Comparison of ENCODE assay signal across 10 cellular contexts in the genomic region with DNA sequence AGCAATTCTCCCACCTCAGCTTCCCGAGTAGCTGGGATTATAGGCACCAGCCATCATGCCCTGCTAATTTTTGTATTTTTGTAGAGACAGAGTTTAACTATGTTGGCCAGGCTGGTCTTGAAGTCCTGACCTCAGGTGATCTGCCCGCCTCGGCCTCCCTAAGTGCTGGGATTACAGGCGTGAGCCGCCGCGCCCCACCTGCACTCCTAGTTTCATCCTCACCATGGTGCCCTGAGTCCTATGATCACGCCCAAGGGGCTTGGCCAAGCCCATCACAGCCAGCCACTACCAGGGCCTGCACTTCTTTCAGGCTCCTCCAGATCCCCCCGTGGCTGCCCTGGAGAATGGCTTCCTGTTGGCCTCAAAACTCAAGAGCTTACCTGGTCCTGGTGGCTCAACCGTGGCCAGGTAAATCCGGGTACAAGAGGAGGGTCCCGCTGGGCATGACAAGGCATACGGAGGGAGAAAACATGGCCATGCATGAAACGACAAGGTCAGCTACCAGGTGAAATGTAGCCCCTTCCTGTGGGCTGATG. TPM values are rescaled to one million over a fixed set of nuclear protein-coding genes. Genes with fewer than 3 reads are reported as not detected.
DNase-seq lines count a peak whose midpoint lies in the region; ATAC-seq and TF ChIP-seq lines count a peak whose summit lies in the region.
"Had no signal": no experiment of that assay in that cellular context is flagged by ENCODE, and none has a peak within 500 bp of the region (broad histone marks: within the 10 kb centered on the region; RNA-seq: fewer than 3 reads in every experiment).

No MANE protein-coding gene starts in this region.

- H3K27me3 ChIP-seq in neuron (ENCODE audit: insufficient read depth, low read length) (no peaks in the 10 kb centered on the region), ovary (no peaks in the 10 kb centered on the region)

- H3K36me3 ChIP-seq in neuron (ENCODE audit: insufficient read depth, low read length) (no peaks in the 10 kb centered on the region), ovary (no peaks in the 10 kb centered on the region)

- H3K27ac Mint-ChIP-seq in CD14-positive monocyte, result no peak overlapping the region
- H3K27ac Mint-ChIP-seq in activated T-helper 17 cell treated with anti-CD3 and anti-CD28 coated beads, Interleukin-2, amount 50 U/mL, for 72 hours, result peak overlapping the region; percentile 6
- H3K27ac Mint-ChIP-seq: T-cell had no signal

- peaks cover 7% of the 10 kb centered on the region for H3K4me1 Mint-ChIP-seq in CD14-positive monocyte
- H3K4me1 Mint-ChIP-seq in activated T-helper 17 cell treated with anti-CD3 and anti-CD28 coated beads, Interleukin-2, amount 50 U/mL, for 72 hours, result peaks cover 4% of the 10 kb centered on the region

- H3K4me3 Mint-ChIP-seq in CD14-positive monocyte, result peak overlapping the region; percentile 31 to 69
- H3K4me3 Mint-ChIP-seq in activated T-helper 17 cell treated with anti-CD3 and anti-CD28 coated beads, Interleukin-2, amount 50 U/mL, for 72 hours, result no peak overlapping the region
- H3K4me3 Mint-ChIP-seq: CD4-positive, CD25-positive, alpha-beta regulatory T cell; T-cell had no signal

- DNase-seq in CD14-positive monocyte (ENCODE audit: low spot score), result no peak
- DNase-seq in ovary, result no peak
- DNase-seq in amniotic stem cell (lab: John Stamatoyannopoulos, UW), result no peak
- no peak for DNase-seq in 8988T
- DNase-seq: CD4-positive, CD25-positive, alpha-beta regulatory T cell; T-cell had no signal

- H3K36me3 Mint-ChIP-seq in CD14-positive monocyte, result peaks cover 0 to 3% of the 10 kb centered on the region in 2 donors
- H3K36me3 Mint-ChIP-seq in activated T-helper 17 cell treated with anti-CD3 and anti-CD28 coated beads, Interleukin-2, amount 50 U/mL, for 72 hours (ENCODE audit: low read depth), result no peaks in the 10 kb centered on the region
- H3K36me3 Mint-ChIP-seq: CD4-positive, CD25-positive, alpha-beta regulatory T cell; T-cell had no signal

- TF ChIP-seq POLR2A in ovary (IDR thresholded peaks at IDR 0.05), result no peak

- peak overlapping the region; percentile 37 for H3K4me3 ChIP-seq in neuron (ENCODE audit: low read length)
- no peak overlapping the region for H3K4me3 ChIP-seq in ovary

- H3K27ac ChIP-seq in ovary, result peak overlapping the region in 1 of 2 donors; percentile 49
- H3K27ac ChIP-seq: epithelial cell of prostate had no signal

- intact Hi-C loops in CD14-positive monocyte (cut with micrococcal nuclease), result no loop called here
- intact Hi-C loops in ovary (cut with DNase I), result loop anchor here in 1 of 4 donors (5.0 kb wide), 1 partner anchor 34 kb away; no protein-coding TSS in a partner anchor

- H3K4me1 ChIP-seq in neuron (ENCODE audit: insufficient read depth, low read length) (peaks cover 15% of the 10 kb centered on the region), ovary (ENCODE audit: insufficient read depth) (peaks cover 16% of the 10 kb centered on the region)

- H3K9me3 Mint-ChIP-seq in CD14-positive monocyte, result peaks cover 0 to 2% (median 0%) of the 10 kb centered on the region in 7 donors
- no peaks in the 10 kb centered on the region for H3K9me3 Mint-ChIP-seq in activated T-helper 17 cell treated with anti-CD3 and anti-CD28 coated beads, Interleukin-2, amount 50 U/mL, for 72 hours
- H3K9me3 Mint-ChIP-seq: CD4-positive, CD25-positive, alpha-beta regulatory T cell; T-cell had no signal

- no peak for TF ChIP-seq EP300 in ovary (IDR thresholded peaks at IDR 0.05)

- H3K9me3 ChIP-seq in neuron (ENCODE audit: low read length) (no peaks in the 10 kb centered on the region), ovary (no peaks in the 10 kb centered on the region)

- TF ChIP-seq CTCF in CD14-positive monocyte (IDR thresholded peaks at IDR 0.05) (no peak), ovary (IDR thresholded peaks at IDR 0.05) (no peak)

- WGBS in ovary, 3 donors, result 63 to 67% (median 67%) methylated on average over 14 of the region's 14 CpGs

- H3K27me3 Mint-ChIP-seq in CD14-positive monocyte (ENCODE audit: low read depth in 3 of 3), result peaks cover 28 to 34% (median 30%) of the 10 kb centered on the region in 3 donors
- H3K27me3 Mint-ChIP-seq in activated T-helper 17 cell treated with anti-CD3 and anti-CD28 coated beads, Interleukin-2, amount 50 U/mL, for 72 hours, result no peaks in the 10 kb centered on the region

- ATAC-seq in activated T-helper 17 cell treated with anti-CD3 and anti-CD28 coated beads, Interleukin-2, amount 50 U/mL, for 72 hours (replicated peaks), result no peak
- ATAC-seq: T-cell had no signal

- H2AFZ ChIP-seq in neuron (ENCODE audit: low read depth, low read length), result peak overlapping the region; percentile 60

RNA-seq across cellular contexts. Expression of a gene that starts 20.4 kb away (rescaled TPM):
- polyA plus RNA-seq in CD14-positive monocyte (under 1 TPM; 0.16 to 0.71 TPM), ovary (10 to 100 TPM in 1 of 2 donors, 1 to 10 TPM in 1; 2.1 to 14.0 TPM)
- 10 to 100 TPM; 14.5 to 27.2 TPM for total RNA-seq in activated T-helper 17 cell treated with anti-CD3 and anti-CD28 coated beads, Interleukin-2, amount 50 U/mL, for 72 hours
- total RNA-seq in ovary, result 10 to 100 TPM in 5 of 7 donors, 1 to 10 TPM in 2; 3.7 to 23.7 (median 18.3) TPM

RNA-seq across cellular contexts. Expression of a gene that starts 22.6 kb away (rescaled TPM):
- polyA plus RNA-seq in CD14-positive monocyte (not detected), ovary (10 to 100 TPM in 1 of 2 donors, 1 to 10 TPM in 1; 1.6 to 24.6 TPM)
- 1 to 10 TPM in 1 of 2 donors, under 1 TPM in 1; 0.37 to 1.6 TPM for total RNA-seq in activated T-helper 17 cell treated with anti-CD3 and anti-CD28 coated beads, Interleukin-2, amount 50 U/mL, for 72 hours
- total RNA-seq in ovary, result 10 to 100 TPM in 5 of 7 donors, 1 to 10 TPM in 2; 5.1 to 79.5 (median 49.8) TPM
- total RNA-seq: CD4-positive, CD25-positive, alpha-beta regulatory T cell had no signal

RNA-seq across cellular contexts. Expression of a gene that starts 51.4 kb away (rescaled TPM):
- polyA plus RNA-seq in CD14-positive monocyte (not detected), ovary (1 to 10 TPM; 1.1 to 7.5 TPM)
- total RNA-seq in activated T-helper 17 cell treated with anti-CD3 and anti-CD28 coated beads, Interleukin-2, amount 50 U/mL, for 72 hours, result not detected
- total RNA-seq in ovary, result 1 to 10 TPM in 3 of 7 donors, under 1 TPM in 4; under 0.01 to 2.1 (median 0.78) TPM
- total RNA-seq: activated CD8-positive, alpha-beta memory T cell treated with anti-CD3 and anti-CD28 coated beads for 36 hours; CD4-positive, CD25-positive, alpha-beta regulatory T cell had no signal
- polyA plus RNA-seq: CD4-positive, CD25-positive, alpha-beta regulatory T cell had no signal

RNA-seq across cellular contexts. Expression of a gene that starts 57.9 kb away (rescaled TPM):
- polyA plus RNA-seq in CD14-positive monocyte, result 10 to 100 TPM; 34.3 to 37.6 TPM
- 10 to 100 TPM; 40.4 to 74.7 TPM for total RNA-seq in activated T-helper 17 cell treated with anti-CD3 and anti-CD28 coated beads, Interleukin-2, amount 50 U/mL, for 72 hours
- total RNA-seq in ovary, result 10 to 100 TPM; 24.0 to 47.2 (median 35.7) TPM
- 10 to 100 TPM; 18.5 to 42.2 TPM for polyA plus RNA-seq in ovary
